ENCODE assay signal across 9 cellular contexts in the genomic region with DNA sequence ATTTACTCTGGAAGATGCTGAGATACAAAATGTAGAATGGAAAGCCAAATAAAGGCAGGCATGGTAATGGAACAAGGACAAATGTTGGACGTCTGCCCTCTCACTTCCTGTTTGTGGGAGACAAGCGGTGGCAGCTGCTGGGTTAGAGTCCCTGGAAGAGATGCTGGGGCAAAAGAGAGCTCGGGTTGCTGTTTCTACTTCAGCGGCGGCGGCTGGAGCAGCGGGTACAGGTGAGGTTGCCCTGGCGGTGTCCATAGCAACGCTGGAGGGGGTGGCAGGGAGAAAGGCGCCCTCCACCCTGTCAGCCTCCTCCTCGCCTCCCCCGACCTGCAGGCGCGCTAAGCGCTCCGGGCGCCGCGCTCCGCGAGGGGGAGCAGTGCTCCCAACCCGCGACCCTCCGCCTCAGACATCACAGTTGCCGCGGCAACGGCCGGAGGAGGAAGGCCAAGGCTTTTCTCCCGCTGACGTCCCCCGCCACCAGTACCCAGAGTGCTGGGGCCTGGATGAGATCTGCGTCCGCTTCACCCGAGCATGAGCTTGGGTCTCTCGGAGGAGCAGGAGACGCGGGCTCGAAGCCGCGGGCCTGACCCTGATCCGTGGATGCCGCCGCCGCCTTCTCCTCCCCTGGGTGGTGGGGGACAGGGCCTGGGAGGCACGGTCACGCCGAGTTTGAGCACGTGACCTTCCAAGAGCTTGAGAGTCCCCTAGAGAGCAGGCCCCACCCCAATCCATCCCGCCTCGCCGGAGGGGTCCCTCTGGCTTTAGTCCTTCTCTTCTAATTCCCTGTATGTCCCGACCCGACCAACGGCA.
DNase-seq lines count a peak whose midpoint lies in the region; ATAC-seq and TF ChIP-seq lines count a peak whose summit lies in the region.
"Had no signal": no experiment of that assay in that cellular context is flagged by ENCODE, and none has a peak within 500 bp of the region (broad histone marks: within the 10 kb centered on the region; RNA-seq: fewer than 3 reads in every experiment).

No MANE protein-coding gene starts in this region.

- CTCF ChIA-PET in activated CD8-positive, alpha-beta T cell treated with anti-CD3 and anti-CD28 coated beads for 36 hours (lab: Charles Lee): no interaction called here

- no peaks in the 10 kb centered on the region for H3K36me3 ChIP-seq in right atrium auricular region

- no peak overlapping the region for H3K27ac Mint-ChIP-seq in activated CD8-positive, alpha-beta T cell treated with anti-CD3 and anti-CD28 coated beads for 36 hours
- peak overlapping the region; percentile 56 for H3K27ac Mint-ChIP-seq in progenitor cell of endocrine pancreas

- no peaks in the 10 kb centered on the region for H3K9me3 ChIP-seq in right atrium auricular region

- H3K4me3 ChIP-seq in LNCaP clone FGC (ENCODE audit: low read depth, low read length) (no peak overlapping the region), right atrium auricular region (peak overlapping the region; percentile 14 to 38)

- DNase-seq in COLO668 (lab: John Stamatoyannopoulos, UW; ENCODE audit: unreplicated experiment): peak; percentile 98
- DNase-seq in LNCaP clone FGC (ENCODE audit: low read depth): no peak
- peak; percentile 1 for DNase-seq in activated CD8-positive, alpha-beta T cell treated with anti-CD3 and anti-CD28 coated beads for 36 hours
- no peak for DNase-seq in right atrium auricular region (ENCODE audit: low spot score)
- DNase-seq in progenitor cell of endocrine pancreas (ENCODE audit: low spot score, unreplicated experiment): peak; percentile 63
- no peak for DNase-seq in stimulated activated naive CD4-positive, alpha-beta T cell treated with Interleukin-2 at 50 U/mL for 16 hours (lab: John Stamatoyannopoulos, UW)
- no peak for DNase-seq in AG08396 (ENCODE audit: low spot score)

- POLR2A ChIA-PET in activated CD8-positive, alpha-beta T cell treated with anti-CD3 and anti-CD28 coated beads for 36 hours (lab: Charles Lee): no interaction called here

- no peaks in the 10 kb centered on the region for H3K9me3 Mint-ChIP-seq in activated CD8-positive, alpha-beta T cell treated with anti-CD3 and anti-CD28 coated beads for 36 hours
- H3K9me3 Mint-ChIP-seq in progenitor cell of endocrine pancreas (ENCODE audit: low read depth): no peaks in the 10 kb centered on the region

- H3K4me3 Mint-ChIP-seq in activated CD8-positive, alpha-beta T cell treated with anti-CD3 and anti-CD28 coated beads for 36 hours: no peak overlapping the region
- H3K4me3 Mint-ChIP-seq in progenitor cell of endocrine pancreas (ENCODE audit: low read depth): peak overlapping the region; percentile 68

- H3K4me1 ChIP-seq in right atrium auricular region: peaks cover 0 to 9% of the 10 kb centered on the region in 2 donors

- peaks cover 0 to 7% of the 10 kb centered on the region in 2 donors for H3K27me3 ChIP-seq in right atrium auricular region

- no peaks in the 10 kb centered on the region for H3K36me3 Mint-ChIP-seq in activated CD8-positive, alpha-beta T cell treated with anti-CD3 and anti-CD28 coated beads for 36 hours (ENCODE audit: low read depth)
- no peaks in the 10 kb centered on the region for H3K36me3 Mint-ChIP-seq in progenitor cell of endocrine pancreas (ENCODE audit: insufficient read depth)

- H3K27me3 Mint-ChIP-seq in activated CD8-positive, alpha-beta T cell treated with anti-CD3 and anti-CD28 coated beads for 36 hours: peaks cover 21% of the 10 kb centered on the region
- H3K27me3 Mint-ChIP-seq in progenitor cell of endocrine pancreas: peaks cover 37% of the 10 kb centered on the region

- no peak overlapping the region for H3K27ac ChIP-seq in right atrium auricular region
- H3K27ac ChIP-seq: VCaP had no signal

- TF ChIP-seq CTCF in LNCaP clone FGC (IDR thresholded peaks at IDR 0.05; ENCODE audit: control insufficient read depth, extremely low read depth, insufficient read depth): 0 out of 2 replicates have a peak, but pooled peaks have one; percentile 6
- no peak for TF ChIP-seq CTCF in activated CD8-positive, alpha-beta T cell treated with anti-CD3 and anti-CD28 coated beads for 36 hours (IDR thresholded peaks at IDR 0.05)
- peak in 1 of 2 donors; percentile 38 for TF ChIP-seq CTCF in right atrium auricular region (IDR thresholded peaks at IDR 0.05)
- TF ChIP-seq CTCF in progenitor cell of endocrine pancreas (IDR thresholded peaks at IDR 0.05; ENCODE audit: unreplicated experiment): peak; percentile 54

- H3K4me1 Mint-ChIP-seq in activated CD8-positive, alpha-beta T cell treated with anti-CD3 and anti-CD28 coated beads for 36 hours (ENCODE audit: low read depth): no peaks in the 10 kb centered on the region
- peaks cover 4% of the 10 kb centered on the region for H3K4me1 Mint-ChIP-seq in progenitor cell of endocrine pancreas (ENCODE audit: low read depth)

- intact Hi-C loops in activated CD8-positive, alpha-beta T cell treated with anti-CD3 and anti-CD28 coated beads for 36 hours (cut with micrococcal nuclease): no loop called here

- ATAC-seq in activated CD8-positive, alpha-beta T cell treated with anti-CD3 and anti-CD28 coated beads for 36 hours: no peak
- no peak for ATAC-seq in HG03108 (IDR thresholded peaks at IDR 0.05; ENCODE audit: unreplicated experiment)

Comparison
In these comparisons a context has a peak if more than half of its experiments do, and no peak if none do; other contexts are left out.
1. DNase-seq: peak in COLO668 (single experiment), activated CD8-positive, alpha-beta T cell treated with anti-CD3 and anti-CD28 coated beads for 36 hours (single experiment) and progenitor cell of endocrine pancreas (single experiment); none in LNCaP clone FGC (single experiment), right atrium auricular region (single experiment), stimulated activated naive CD4-positive, alpha-beta T cell treated with Interleukin-2 at 50 U/mL for 16 hours (single experiment) and AG08396 (single experiment).